Comparison of ENCODE assay signal across 9 cellular contexts in genomic region chr9:104746798-104747197, GRCh38. TPM values are rescaled to one million over a fixed set of nuclear protein-coding genes. Genes with fewer than 3 reads are reported as not detected.
DNase-seq lines count a peak whose midpoint lies in the region; ATAC-seq and TF ChIP-seq lines count a peak whose summit lies in the region.
"Had no signal": no experiment of that assay in that cellular context is flagged by ENCODE, and none has a peak within 500 bp of the region (broad histone marks: within the 10 kb centered on the region; RNA-seq: fewer than 3 reads in every experiment).

No MANE protein-coding gene starts in this region.

- no peaks in the 10 kb centered on the region for H3K9me3 ChIP-seq in cardiac muscle cell (ENCODE audit: low read depth)
- H3K9me3 ChIP-seq in lower lobe of right lung: no peaks in the 10 kb centered on the region
- no peaks in the 10 kb centered on the region for H3K9me3 ChIP-seq in upper lobe of left lung

- H3K4me1 ChIP-seq in cardiac muscle cell (ENCODE audit: low read depth): peaks cover 43% of the 10 kb centered on the region
- peaks cover 22% of the 10 kb centered on the region for H3K4me1 ChIP-seq in lower lobe of right lung
- peaks cover 9 to 23% (median 18%) of the 10 kb centered on the region in 4 donors for H3K4me1 ChIP-seq in upper lobe of left lung

- intact Hi-C loops in Right ventricle myocardium superior (cut with DNase I) (no loop called here), lower lobe of right lung (cut with DNase I) (no loop called here)

- TF ChIP-seq CTCF in cardiac muscle cell (IDR thresholded peaks at IDR 0.05; ENCODE audit: low read depth, low read length) (no peak), lower lobe of right lung (IDR thresholded peaks at IDR 0.05) (no peak), upper lobe of left lung (IDR thresholded peaks at IDR 0.05) (no peak)

- TF ChIP-seq POLR2A in upper lobe of left lung (IDR thresholded peaks at IDR 0.05): no peak

- H3K27ac ChIP-seq in cardiac muscle cell (peak overlapping the region; percentile 79), angular gyrus (ENCODE audit: low read depth, low read length) (peak overlapping the region; percentile 78), lower lobe of right lung (peak overlapping the region; percentile 94), upper lobe of left lung (peak overlapping the region; percentile 94 to 97 (median 96))

- H3K36me3 ChIP-seq in cardiac muscle cell (peaks cover 8% of the 10 kb centered on the region), lower lobe of right lung (peaks cover 11% of the 10 kb centered on the region), upper lobe of left lung (peaks cover 0 to 7% (median 4%) of the 10 kb centered on the region in 4 donors)

- ATAC-seq in Right ventricle myocardium superior (ENCODE audit: poor library complexity) (no peak), lower lobe of right lung (no peak), upper lobe of left lung (ENCODE audit: low FRiP score in 2 of 2) (no peak), HG03354 (IDR thresholded peaks at IDR 0.05; ENCODE audit: poor library complexity, severe bottlenecking, unreplicated experiment) (no peak)

- 4 to 14% methylated on average over 1 of the region's 1 CpG for WGBS in upper lobe of left lung, 2 donors

- no peaks in the 10 kb centered on the region for H3K27me3 ChIP-seq in cardiac muscle cell
- H3K27me3 ChIP-seq in lower lobe of right lung (ENCODE audit: low read depth): no peaks in the 10 kb centered on the region
- no peaks in the 10 kb centered on the region for H3K27me3 ChIP-seq in upper lobe of left lung

- H3K4me3 ChIP-seq in cardiac muscle cell (peak overlapping the region; percentile 53), lower lobe of right lung (peak overlapping the region; percentile 80), upper lobe of left lung (peak overlapping the region in 3 of 4 donors; percentile 63 to 84 (median 75))

- TF ChIP-seq EP300 in upper lobe of left lung (IDR thresholded peaks at IDR 0.05): no peak

- no peak for DNase-seq in cardiac muscle cell (ENCODE audit: low read depth in 1 of 2, low spot score in 1 of 2)
- no peak for DNase-seq in Right ventricle myocardium superior
- DNase-seq in lower lobe of right lung: no peak
- no peak for DNase-seq in upper lobe of left lung
- no peak for DNase-seq in NCI-H2107 (lab: John Stamatoyannopoulos, UW)
- DNase-seq in NCI-H2081 treated with DMSO at 0.1 percent for 48 hours (lab: John Stamatoyannopoulos, UW): no peak

RNA-seq across cellular contexts. Expression of gene NIPSNAP3A, which starts 0.7 kb away (rescaled TPM):
- total RNA-seq in cardiac muscle cell (61.7 and 78.0 TPM in 2 replicates), Right ventricle myocardium superior (18.7 TPM), lower lobe of right lung (25.6 TPM), upper lobe of left lung (10 to 100 TPM in 4 of 6 donors, 1 to 10 TPM in 2; 7.8 to 31.5 (median 25.5) TPM)
- 187 and 193 TPM in 2 replicates for polyA plus RNA-seq in cardiac muscle cell

RNA-seq across cellular contexts. Expression of gene NIPSNAP3B, which starts 17.1 kb away (rescaled TPM):
- total RNA-seq in cardiac muscle cell (10.9 and 16.0 TPM in 2 replicates), Right ventricle myocardium superior (29.9 TPM), lower lobe of right lung (2.5 TPM), upper lobe of left lung (1 to 10 TPM in 3 of 6 donors, under 1 TPM in 2, not detected in 1; 0.44 to 2.5 (median 1.3) TPM)
- 17.7 and 43.6 TPM in 2 replicates for polyA plus RNA-seq in cardiac muscle cell

RNA-seq across cellular contexts. Expression of gene OR13D1, which starts 52.5 kb away (rescaled TPM):
- total RNA-seq in cardiac muscle cell (not detected in 2 replicates), Right ventricle myocardium superior (not detected), lower lobe of right lung (not detected), upper lobe of left lung (not detected)
- 0.31 TPM in 1 of 2 replicates, not detected in the other for polyA plus RNA-seq in cardiac muscle cell
- polyA plus RNA-seq: esophagus had no signal
